In genomic region chr10:13099666-13100348, GRCh38 we compare ENCODE assay signal across 1 cellular context.
TF ChIP-seq lines count a peak whose summit lies in the region.

OPTN (plus strand) TSS chr10:13100163; CDS start chr10:13109123, 8,960 bp downstream.

TF ChIP-seq in K562, 482 proteins besides CTCF, POLR2A, EP300 and RAD21 (continued from another document):
- TF ChIP-seq ARID4B (CRISPR knock-in tag; IDR thresholded peaks at IDR 0.05) (peak; percentile 77; the same call in 1 of the 2 replicates), ZNF77 (CRISPR knock-in tag; IDR thresholded peaks at IDR 0.05) (no peak), MCM7 (IDR thresholded peaks at IDR 0.05) (no peak), TFAP4 (CRISPR knock-in tag; IDR thresholded peaks at IDR 0.05; ENCODE audit: borderline replicate concordance) (peak; percentile 77), NELFE (IDR thresholded peaks at IDR 0.05; ENCODE audit: insufficient read depth, insufficient read length) (no peak), SIN3A (IDR thresholded peaks at IDR 0.05; ENCODE audit: borderline replicate concordance in 2 of 2, control insufficient read depth in 1 of 2, low read depth in 2 of 2, low read length in 2 of 2) (0 out of 4 replicates have a peak, but pooled peaks of 1 of the 2 experiments have one; percentile 30), PBX2 (CRISPR knock-in tag; IDR thresholded peaks at IDR 0.05; ENCODE audit: low read depth) (no peak), PBX2 (tag; conservative IDR thresholded peaks at IDR 0.05; ENCODE audit: low read depth) (peak; percentile 78), HNRNPK (IDR thresholded peaks at IDR 0.05; ENCODE audit: low read depth, low read length, poor library complexity, severe bottlenecking) (peak; percentile 88), ZNF740 (CRISPR knock-in tag; IDR thresholded peaks at IDR 0.05) (no peak), ZNF740 (tag; IDR thresholded peaks at IDR 0.05) (peak in 1 of 2 experiments; percentile 79; a peak in 2 of 4 replicates), ZNF699 (CRISPR knock-in tag; IDR thresholded peaks at IDR 0.05; ENCODE audit: insufficient replicate concordance) (no peak), POLR2G (IDR thresholded peaks at IDR 0.05; ENCODE audit: low read depth, low read length) (peak; percentile 62), FOXP4 (CRISPR knock-in tag; IDR thresholded peaks at IDR 0.05; ENCODE audit: borderline replicate concordance) (no peak), TBP (optimal IDR thresholded peaks at IDR 0.05; ENCODE audit: low read depth, low read length) (no peak), ZNF778 (CRISPR knock-in tag; IDR thresholded peaks at IDR 0.05) (no peak), MNT (conservative IDR thresholded peaks at IDR 0.05) (peak in 1 of 2 experiments; percentile 40; a peak in 2 of 4 replicates), MAZ (CRISPR knock-in tag; conservative IDR thresholded peaks at IDR 0.05 in 1 of 2, IDR thresholded peaks at IDR 0.05 in 1 of 2) (peak in 1 of 2 experiments; percentile 27; a peak in 1 of 4 replicates), HNRNPL (IDR thresholded peaks at IDR 0.05; ENCODE audit: low read depth, low read length) (0 out of 2 replicates have a peak, but pooled peaks have one; percentile 32), ZFX (CRISPR knock-in tag; IDR thresholded peaks at IDR 0.05) (0 out of 2 replicates have a peak, but pooled peaks have one; percentile 23), FOSL1 (tag; conservative IDR thresholded peaks at IDR 0.05) (0 out of 2 replicates have a peak, but pooled peaks have one; percentile 36), GTF3C2 (IDR thresholded peaks at IDR 0.05; ENCODE audit: borderline replicate concordance, extremely low read depth, insufficient read length) (no peak), BRD9 (IDR thresholded peaks at IDR 0.05; ENCODE audit: low read depth, partially characterized antibody) (no peak)
